Comparison of ENCODE assay signal across 1 cellular context in the genomic region with DNA sequence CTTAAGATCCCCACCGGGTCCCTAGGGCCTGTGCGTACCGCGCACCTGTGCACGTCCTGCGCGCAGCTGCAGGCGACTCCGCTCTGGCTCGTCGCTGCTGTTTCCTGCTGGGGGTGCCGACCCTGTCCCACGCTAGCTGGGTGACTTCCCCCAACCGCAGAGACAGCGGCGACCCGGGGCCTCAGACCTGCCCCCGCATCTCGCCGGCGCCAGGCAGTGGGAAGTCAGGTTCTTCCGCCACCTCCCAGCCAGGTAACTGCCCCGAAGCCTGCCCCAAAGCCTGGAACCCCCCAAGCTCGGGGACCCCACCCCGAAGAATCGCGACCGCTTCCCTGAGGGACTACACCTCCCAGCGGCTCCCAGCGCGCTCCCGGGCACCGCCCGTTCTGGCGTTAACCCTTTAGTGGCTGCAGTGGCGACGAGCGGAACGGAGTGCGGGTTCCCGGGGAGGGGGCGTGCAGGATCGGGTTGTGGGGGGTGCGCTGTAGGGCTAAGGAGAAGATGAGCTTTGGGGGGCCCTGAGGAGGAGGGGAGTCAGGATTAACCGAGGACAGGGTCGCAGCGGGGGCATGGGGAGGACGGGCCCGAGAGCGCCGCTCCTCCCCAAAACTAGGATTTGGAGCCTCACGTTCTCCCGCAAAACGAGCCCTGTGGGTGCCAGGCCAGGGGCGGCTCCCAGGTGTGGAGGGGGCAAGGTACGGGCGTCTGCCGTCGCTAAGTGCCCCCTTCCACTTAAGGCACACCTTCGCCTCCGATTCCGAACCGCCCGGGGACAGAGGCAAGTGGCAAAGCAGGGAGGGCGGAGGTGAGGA.
TF ChIP-seq lines count a peak whose summit lies in the region.

No MANE protein-coding gene starts in this region.

TF ChIP-seq in K562, 482 proteins besides CTCF, POLR2A, EP300 and RAD21 (continued from another document and continues in another):
- TF ChIP-seq, protein P1, sequence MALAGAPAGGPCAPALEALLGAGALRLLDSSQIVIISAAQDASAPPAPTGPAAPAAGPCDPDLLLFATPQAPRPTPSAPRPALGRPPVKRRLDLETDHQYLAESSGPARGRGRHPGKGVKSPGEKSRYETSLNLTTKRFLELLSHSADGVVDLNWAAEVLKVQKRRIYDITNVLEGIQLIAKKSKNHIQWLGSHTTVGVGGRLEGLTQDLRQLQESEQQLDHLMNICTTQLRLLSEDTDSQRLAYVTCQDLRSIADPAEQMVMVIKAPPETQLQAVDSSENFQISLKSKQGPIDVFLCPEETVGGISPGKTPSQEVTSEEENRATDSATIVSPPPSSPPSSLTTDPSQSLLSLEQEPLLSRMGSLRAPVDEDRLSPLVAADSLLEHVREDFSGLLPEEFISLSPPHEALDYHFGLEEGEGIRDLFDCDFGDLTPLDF (CRISPR knock-in tag; IDR thresholded peaks at IDR 0.05): no peak
- TF ChIP-seq ZEB2 (IDR thresholded peaks at IDR 0.05) (no peak), HDAC1 (IDR thresholded peaks at IDR 0.05) (peak in 1 of 2 experiments; percentile 37; a peak in 1 of 4 replicates), BRD9 (IDR thresholded peaks at IDR 0.05; ENCODE audit: low read depth, partially characterized antibody) (no peak), TEAD1 (CRISPR knock-in tag; IDR thresholded peaks at IDR 0.05) (no peak), HNRNPL (IDR thresholded peaks at IDR 0.05; ENCODE audit: low read depth, low read length) (0 out of 2 replicates have a peak, but pooled peaks have one; percentile 16), NUFIP1 (IDR thresholded peaks at IDR 0.05; ENCODE audit: partially characterized antibody) (no peak), PHF20 (IDR thresholded peaks at IDR 0.05; ENCODE audit: partially characterized antibody) (peak; percentile 34), GABPA (tag; conservative IDR thresholded peaks at IDR 0.05; ENCODE audit: low read depth) (peak; percentile 36; the same call in 1 of the 2 replicates), SIX5 (IDR thresholded peaks at IDR 0.05; ENCODE audit: borderline replicate concordance in 1 of 2, insufficient read depth in 1 of 2, low read depth in 1 of 2, low read length in 2 of 2) (peak; percentile 32 to 34; a peak in 2 of 4 replicates), PML (IDR thresholded peaks at IDR 0.05; ENCODE audit: low read length) (no peak), EWSR1 (IDR thresholded peaks at IDR 0.05; ENCODE audit: borderline replicate concordance, low read depth, partially characterized antibody) (no peak), ZNF644 (tag; IDR thresholded peaks at IDR 0.05; ENCODE audit: low read depth) (no peak), PHB2 (IDR thresholded peaks at IDR 0.05; ENCODE audit: low read depth) (no peak), KAT7 (CRISPR knock-in tag; IDR thresholded peaks at IDR 0.05; ENCODE audit: borderline replicate concordance) (no peak), KDM5B (IDR thresholded peaks at IDR 0.05; ENCODE audit: insufficient replicate concordance, low read depth, low read length) (peak; percentile 24), PRPF4 (IDR thresholded peaks at IDR 0.05; ENCODE audit: insufficient read depth, low read depth, low read length, poor library complexity, severe bottlenecking) (no peak), ZSCAN32 (CRISPR knock-in tag; IDR thresholded peaks at IDR 0.05) (no peak), ZC3H8 (IDR thresholded peaks at IDR 0.05) (no peak), GATAD2A (IDR thresholded peaks at IDR 0.05) (peak; percentile 58; the same call in 1 of the 2 replicates), MTA2 (IDR thresholded peaks at IDR 0.05; ENCODE audit: low read depth) (0 out of 2 replicates have a peak, but pooled peaks have one; percentile 15), GATAD2B (IDR thresholded peaks at IDR 0.05; ENCODE audit: borderline replicate concordance) (peak; percentile 49; the same call in 1 of the 2 replicates), MAZ (CRISPR knock-in tag; conservative IDR thresholded peaks at IDR 0.05 in 1 of 2, IDR thresholded peaks at IDR 0.05 in 1 of 2) (peak in 1 of 2 experiments; percentile 38; a peak in 2 of 4 replicates), MBD2 (IDR thresholded peaks at IDR 0.05; ENCODE audit: borderline replicate concordance, low read depth) (peak; percentile 19; the same call in 1 of the 2 replicates), BRCA1 (IDR thresholded peaks at IDR 0.05) (no peak), BRCA1 (CRISPR knock-in tag; IDR thresholded peaks at IDR 0.05) (0 out of 2 replicates have a peak, but pooled peaks have one; percentile 77), ZNF143 (CRISPR knock-in tag; IDR thresholded peaks at IDR 0.05) (peak; percentile 71), CREM (IDR thresholded peaks at IDR 0.05; ENCODE audit: low read depth) (peak; percentile 62), ZKSCAN8 (CRISPR knock-in tag; IDR thresholded peaks at IDR 0.05) (no peak), ATF7 (IDR thresholded peaks at IDR 0.05) (0 out of 2 replicates have a peak, but pooled peaks have one; percentile 33), MYC (IDR thresholded peaks at IDR 0.05; ENCODE audit: low read depth, low read length) (no peak), MYC (CRISPR knock-in tag; IDR thresholded peaks at IDR 0.05; ENCODE audit: borderline replicate concordance, low read depth) (0 out of 2 replicates have a peak, but pooled peaks have one; percentile 37)
- TF ChIP-seq, protein P2, sequence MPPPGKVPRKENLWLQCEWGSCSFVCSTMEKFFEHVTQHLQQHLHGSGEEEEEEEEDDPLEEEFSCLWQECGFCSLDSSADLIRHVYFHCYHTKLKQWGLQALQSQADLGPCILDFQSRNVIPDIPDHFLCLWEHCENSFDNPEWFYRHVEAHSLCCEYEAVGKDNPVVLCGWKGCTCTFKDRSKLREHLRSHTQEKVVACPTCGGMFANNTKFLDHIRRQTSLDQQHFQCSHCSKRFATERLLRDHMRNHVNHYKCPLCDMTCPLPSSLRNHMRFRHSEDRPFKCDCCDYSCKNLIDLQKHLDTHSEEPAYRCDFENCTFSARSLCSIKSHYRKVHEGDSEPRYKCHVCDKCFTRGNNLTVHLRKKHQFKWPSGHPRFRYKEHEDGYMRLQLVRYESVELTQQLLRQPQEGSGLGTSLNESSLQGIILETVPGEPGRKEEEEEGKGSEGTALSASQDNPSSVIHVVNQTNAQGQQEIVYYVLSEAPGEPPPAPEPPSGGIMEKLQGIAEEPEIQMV (tag; conservative IDR thresholded peaks at IDR 0.05; ENCODE audit: low read depth): 0 out of 2 replicates have a peak, but pooled peaks have one; percentile 24
- TF ChIP-seq, protein P3, sequence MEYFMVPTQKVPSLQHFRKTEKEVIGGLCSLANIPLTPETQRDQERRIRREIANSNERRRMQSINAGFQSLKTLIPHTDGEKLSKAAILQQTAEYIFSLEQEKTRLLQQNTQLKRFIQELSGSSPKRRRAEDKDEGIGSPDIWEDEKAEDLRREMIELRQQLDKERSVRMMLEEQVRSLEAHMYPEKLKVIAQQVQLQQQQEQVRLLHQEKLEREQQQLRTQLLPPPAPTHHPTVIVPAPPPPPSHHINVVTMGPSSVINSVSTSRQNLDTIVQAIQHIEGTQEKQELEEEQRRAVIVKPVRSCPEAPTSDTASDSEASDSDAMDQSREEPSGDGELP (CRISPR knock-in tag; IDR thresholded peaks at IDR 0.05; ENCODE audit: borderline replicate concordance): peak; percentile 68; the same call in 1 of the 2 replicates
- TF ChIP-seq, protein P4, sequence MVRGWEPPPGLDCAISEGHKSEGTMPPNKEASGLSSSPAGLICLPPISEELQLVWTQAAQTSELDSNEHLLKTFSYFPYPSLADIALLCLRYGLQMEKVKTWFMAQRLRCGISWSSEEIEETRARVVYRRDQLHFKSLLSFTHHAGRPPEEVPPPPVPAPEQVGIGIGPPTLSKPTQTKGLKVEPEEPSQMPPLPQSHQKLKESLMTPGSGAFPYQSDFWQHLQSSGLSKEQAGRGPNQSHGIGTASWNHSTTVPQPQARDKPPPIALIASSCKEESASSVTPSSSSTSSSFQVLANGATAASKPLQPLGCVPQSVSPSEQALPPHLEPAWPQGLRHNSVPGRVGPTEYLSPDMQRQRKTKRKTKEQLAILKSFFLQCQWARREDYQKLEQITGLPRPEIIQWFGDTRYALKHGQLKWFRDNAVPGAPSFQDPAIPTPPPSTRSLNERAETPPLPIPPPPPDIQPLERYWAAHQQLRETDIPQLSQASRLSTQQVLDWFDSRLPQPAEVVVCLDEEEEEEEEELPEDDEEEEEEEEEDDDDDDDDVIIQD (CRISPR knock-in tag; IDR thresholded peaks at IDR 0.05): no peak
- TF ChIP-seq, protein P5, sequence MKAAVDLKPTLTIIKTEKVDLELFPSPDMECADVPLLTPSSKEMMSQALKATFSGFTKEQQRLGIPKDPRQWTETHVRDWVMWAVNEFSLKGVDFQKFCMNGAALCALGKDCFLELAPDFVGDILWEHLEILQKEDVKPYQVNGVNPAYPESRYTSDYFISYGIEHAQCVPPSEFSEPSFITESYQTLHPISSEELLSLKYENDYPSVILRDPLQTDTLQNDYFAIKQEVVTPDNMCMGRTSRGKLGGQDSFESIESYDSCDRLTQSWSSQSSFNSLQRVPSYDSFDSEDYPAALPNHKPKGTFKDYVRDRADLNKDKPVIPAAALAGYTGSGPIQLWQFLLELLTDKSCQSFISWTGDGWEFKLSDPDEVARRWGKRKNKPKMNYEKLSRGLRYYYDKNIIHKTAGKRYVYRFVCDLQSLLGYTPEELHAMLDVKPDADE (conservative IDR thresholded peaks at IDR 0.05; ENCODE audit: control insufficient read depth, low read depth, low read length): peak; percentile 58
- TF ChIP-seq, protein P6, sequence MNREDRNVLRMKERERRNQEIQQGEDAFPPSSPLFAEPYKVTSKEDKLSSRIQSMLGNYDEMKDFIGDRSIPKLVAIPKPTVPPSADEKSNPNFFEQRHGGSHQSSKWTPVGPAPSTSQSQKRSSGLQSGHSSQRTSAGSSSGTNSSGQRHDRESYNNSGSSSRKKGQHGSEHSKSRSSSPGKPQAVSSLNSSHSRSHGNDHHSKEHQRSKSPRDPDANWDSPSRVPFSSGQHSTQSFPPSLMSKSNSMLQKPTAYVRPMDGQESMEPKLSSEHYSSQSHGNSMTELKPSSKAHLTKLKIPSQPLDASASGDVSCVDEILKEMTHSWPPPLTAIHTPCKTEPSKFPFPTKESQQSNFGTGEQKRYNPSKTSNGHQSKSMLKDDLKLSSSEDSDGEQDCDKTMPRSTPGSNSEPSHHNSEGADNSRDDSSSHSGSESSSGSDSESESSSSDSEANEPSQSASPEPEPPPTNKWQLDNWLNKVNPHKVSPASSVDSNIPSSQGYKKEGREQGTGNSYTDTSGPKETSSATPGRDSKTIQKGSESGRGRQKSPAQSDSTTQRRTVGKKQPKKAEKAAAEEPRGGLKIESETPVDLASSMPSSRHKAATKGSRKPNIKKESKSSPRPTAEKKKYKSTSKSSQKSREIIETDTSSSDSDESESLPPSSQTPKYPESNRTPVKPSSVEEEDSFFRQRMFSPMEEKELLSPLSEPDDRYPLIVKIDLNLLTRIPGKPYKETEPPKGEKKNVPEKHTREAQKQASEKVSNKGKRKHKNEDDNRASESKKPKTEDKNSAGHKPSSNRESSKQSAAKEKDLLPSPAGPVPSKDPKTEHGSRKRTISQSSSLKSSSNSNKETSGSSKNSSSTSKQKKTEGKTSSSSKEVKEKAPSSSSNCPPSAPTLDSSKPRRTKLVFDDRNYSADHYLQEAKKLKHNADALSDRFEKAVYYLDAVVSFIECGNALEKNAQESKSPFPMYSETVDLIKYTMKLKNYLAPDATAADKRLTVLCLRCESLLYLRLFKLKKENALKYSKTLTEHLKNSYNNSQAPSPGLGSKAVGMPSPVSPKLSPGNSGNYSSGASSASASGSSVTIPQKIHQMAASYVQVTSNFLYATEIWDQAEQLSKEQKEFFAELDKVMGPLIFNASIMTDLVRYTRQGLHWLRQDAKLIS (CRISPR knock-in tag; IDR thresholded peaks at IDR 0.05): 0 out of 2 replicates have a peak, but pooled peaks have one; percentile 36
- TF ChIP-seq, protein P7, sequence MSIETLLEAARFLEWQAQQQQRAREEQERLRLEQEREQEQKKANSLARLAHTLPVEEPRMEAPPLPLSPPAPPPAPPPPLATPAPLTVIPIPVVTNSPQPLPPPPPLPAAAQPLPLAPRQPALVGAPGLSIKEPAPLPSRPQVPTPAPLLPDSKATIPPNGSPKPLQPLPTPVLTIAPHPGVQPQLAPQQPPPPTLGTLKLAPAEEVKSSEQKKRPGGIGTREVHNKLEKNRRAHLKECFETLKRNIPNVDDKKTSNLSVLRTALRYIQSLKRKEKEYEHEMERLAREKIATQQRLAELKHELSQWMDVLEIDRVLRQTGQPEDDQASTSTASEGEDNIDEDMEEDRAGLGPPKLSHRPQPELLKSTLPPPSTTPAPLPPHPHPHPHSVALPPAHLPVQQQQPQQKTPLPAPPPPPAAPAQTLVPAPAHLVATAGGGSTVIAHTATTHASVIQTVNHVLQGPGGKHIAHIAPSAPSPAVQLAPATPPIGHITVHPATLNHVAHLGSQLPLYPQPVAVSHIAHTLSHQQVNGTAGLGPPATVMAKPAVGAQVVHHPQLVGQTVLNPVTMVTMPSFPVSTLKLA (conservative IDR thresholded peaks at IDR 0.05): peak in 1 of 2 experiments; percentile 53; a peak in 1 of 4 replicates
- TF ChIP-seq, protein P8, sequence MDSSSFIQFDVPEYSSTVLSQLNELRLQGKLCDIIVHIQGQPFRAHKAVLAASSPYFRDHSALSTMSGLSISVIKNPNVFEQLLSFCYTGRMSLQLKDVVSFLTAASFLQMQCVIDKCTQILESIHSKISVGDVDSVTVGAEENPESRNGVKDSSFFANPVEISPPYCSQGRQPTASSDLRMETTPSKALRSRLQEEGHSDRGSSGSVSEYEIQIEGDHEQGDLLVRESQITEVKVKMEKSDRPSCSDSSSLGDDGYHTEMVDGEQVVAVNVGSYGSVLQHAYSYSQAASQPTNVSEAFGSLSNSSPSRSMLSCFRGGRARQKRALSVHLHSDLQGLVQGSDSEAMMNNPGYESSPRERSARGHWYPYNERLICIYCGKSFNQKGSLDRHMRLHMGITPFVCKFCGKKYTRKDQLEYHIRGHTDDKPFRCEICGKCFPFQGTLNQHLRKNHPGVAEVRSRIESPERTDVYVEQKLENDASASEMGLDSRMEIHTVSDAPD (CRISPR knock-in tag; IDR thresholded peaks at IDR 0.05): no peak
- TF ChIP-seq, protein P9, sequence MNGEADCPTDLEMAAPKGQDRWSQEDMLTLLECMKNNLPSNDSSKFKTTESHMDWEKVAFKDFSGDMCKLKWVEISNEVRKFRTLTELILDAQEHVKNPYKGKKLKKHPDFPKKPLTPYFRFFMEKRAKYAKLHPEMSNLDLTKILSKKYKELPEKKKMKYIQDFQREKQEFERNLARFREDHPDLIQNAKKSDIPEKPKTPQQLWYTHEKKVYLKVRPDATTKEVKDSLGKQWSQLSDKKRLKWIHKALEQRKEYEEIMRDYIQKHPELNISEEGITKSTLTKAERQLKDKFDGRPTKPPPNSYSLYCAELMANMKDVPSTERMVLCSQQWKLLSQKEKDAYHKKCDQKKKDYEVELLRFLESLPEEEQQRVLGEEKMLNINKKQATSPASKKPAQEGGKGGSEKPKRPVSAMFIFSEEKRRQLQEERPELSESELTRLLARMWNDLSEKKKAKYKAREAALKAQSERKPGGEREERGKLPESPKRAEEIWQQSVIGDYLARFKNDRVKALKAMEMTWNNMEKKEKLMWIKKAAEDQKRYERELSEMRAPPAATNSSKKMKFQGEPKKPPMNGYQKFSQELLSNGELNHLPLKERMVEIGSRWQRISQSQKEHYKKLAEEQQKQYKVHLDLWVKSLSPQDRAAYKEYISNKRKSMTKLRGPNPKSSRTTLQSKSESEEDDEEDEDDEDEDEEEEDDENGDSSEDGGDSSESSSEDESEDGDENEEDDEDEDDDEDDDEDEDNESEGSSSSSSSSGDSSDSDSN (IDR thresholded peaks at IDR 0.05; ENCODE audit: borderline replicate concordance in 1 of 2, low read depth in 2 of 2, low read length in 2 of 2): 0 out of 4 replicates have a peak, but pooled peaks of 1 of the 2 experiments have one; percentile 27
